17 cellular contexts compared by ENCODE assay signal in genomic region chr2:150571121-150571520, GRCh38.
"Had no signal": no experiment of that assay in that cellular context is flagged by ENCODE, and none has a peak within 500 bp of the region (broad histone marks: within the 10 kb centered on the region; RNA-seq: fewer than 3 reads in every experiment).

No MANE protein-coding gene starts in this region.

- H3K9me3 ChIP-seq: left ventricle myocardium inferior, ovary, sigmoid colon, testis, upper lobe of right lung had no signal

- H3K4me1 ChIP-seq: left ventricle myocardium inferior, testis, upper lobe of right lung had no signal

- ATAC-seq: activated CD4-positive, alpha-beta T cell treated with anti-CD3 and anti-CD28 coated beads for 36 hours; activated T-cell treated with anti-CD3 and anti-CD28 coated beads, Interleukin-2, amount 50 U/mL, for 72 hours; stimulated activated naive CD8-positive, alpha-beta T cell treated with anti-CD3 and anti-CD28 coated beads, Interleukin-15, amount 100 ng/mL, for 72 hours; upper lobe of right lung had no signal

- H3K9me3 Mint-ChIP-seq: activated CD4-positive, alpha-beta memory T cell treated with anti-CD3 and anti-CD28 coated beads, Interleukin-2, amount 10 ng/mL, durations not matched to agents 7 days and 5 days; activated naive CD8-positive, alpha-beta T cell treated with anti-CD3 and anti-CD28 coated beads for 36 hours; stimulated activated naive CD8-positive, alpha-beta T cell treated with anti-CD3 and anti-CD28 coated beads, Interleukin-15, amount 100 ng/mL, for 72 hours had no signal

- H3K27ac Mint-ChIP-seq: activated CD4-positive, alpha-beta memory T cell treated with anti-CD3 and anti-CD28 coated beads, Interleukin-2, amount 10 ng/mL, durations not matched to agents 7 days and 5 days; activated CD4-positive, alpha-beta T cell treated with anti-CD3 and anti-CD28 coated beads for 36 hours; activated naive CD8-positive, alpha-beta T cell treated with anti-CD3 and anti-CD28 coated beads for 36 hours; activated T-cell treated with anti-CD3 and anti-CD28 coated beads, Interleukin-2, amount 50 U/mL, for 72 hours had no signal

- H3K27ac ChIP-seq: left ventricle myocardium inferior, ovary, sigmoid colon, testis, upper lobe of right lung, VCaP had no signal

- H3K27me3 Mint-ChIP-seq: activated CD4-positive, alpha-beta memory T cell treated with anti-CD3 and anti-CD28 coated beads, Interleukin-2, amount 10 ng/mL, durations not matched to agents 7 days and 5 days; activated CD4-positive, alpha-beta T cell treated with anti-CD3 and anti-CD28 coated beads for 36 hours; activated naive CD8-positive, alpha-beta T cell treated with anti-CD3 and anti-CD28 coated beads for 36 hours; stimulated activated naive CD8-positive, alpha-beta T cell treated with anti-CD3 and anti-CD28 coated beads, Interleukin-15, amount 100 ng/mL, for 72 hours had no signal

- H3K4me1 Mint-ChIP-seq: activated CD4-positive, alpha-beta memory T cell treated with anti-CD3 and anti-CD28 coated beads, Interleukin-2, amount 10 ng/mL, durations not matched to agents 7 days and 5 days; activated CD4-positive, alpha-beta T cell treated with anti-CD3 and anti-CD28 coated beads for 36 hours; activated naive CD8-positive, alpha-beta T cell treated with anti-CD3 and anti-CD28 coated beads for 36 hours; stimulated activated naive CD8-positive, alpha-beta T cell treated with anti-CD3 and anti-CD28 coated beads, Interleukin-15, amount 100 ng/mL, for 72 hours had no signal

- H3K36me3 Mint-ChIP-seq: activated naive CD8-positive, alpha-beta T cell treated with anti-CD3 and anti-CD28 coated beads for 36 hours had no signal

- DNase-seq: activated CD4-positive, alpha-beta memory T cell treated with anti-CD3 and anti-CD28 coated beads, Interleukin-2, amount 10 ng/mL, durations not matched to agents 7 days and 5 days; activated CD4-positive, alpha-beta T cell treated with anti-CD3 and anti-CD28 coated beads for 36 hours; activated CD8-positive, alpha-beta memory T cell treated with anti-CD3 and anti-CD28 coated beads, Interleukin-2, amount 50 U/mL, for 4 hours; activated gamma-delta T cell treated with Interleukin-2 at 50 U/mL for 16 hours; activated naive CD8-positive, alpha-beta T cell treated with anti-CD3 and anti-CD28 coated beads for 36 hours; activated T-cell treated with anti-CD3 and anti-CD28 coated beads, Interleukin-2, amount 50 U/mL, for 72 hours; anterior cingulate cortex; left ventricle myocardium inferior; mesendoderm; ovary; sigmoid colon; stimulated activated CD4-positive, alpha-beta T cell treated with anti-CD3 and anti-CD28 coated beads, Interleukin-15, amount 100 ng/mL, for 24 hours; stimulated activated CD4-positive, alpha-beta T cell treated with anti-CD3 and anti-CD28 coated beads, Interleukin-4, amount 100 ng/mL, for 24 hours; stimulated activated naive CD8-positive, alpha-beta T cell treated with anti-CD3 and anti-CD28 coated beads, Interleukin-15, amount 100 ng/mL, for 72 hours; testis; upper lobe of right lung had no signal

- H3K4me3 ChIP-seq: left ventricle myocardium inferior, ovary, sigmoid colon, testis, upper lobe of right lung had no signal

- H3K4me3 Mint-ChIP-seq: activated CD4-positive, alpha-beta memory T cell treated with anti-CD3 and anti-CD28 coated beads, Interleukin-2, amount 10 ng/mL, durations not matched to agents 7 days and 5 days; activated CD4-positive, alpha-beta T cell treated with anti-CD3 and anti-CD28 coated beads for 36 hours; activated naive CD8-positive, alpha-beta T cell treated with anti-CD3 and anti-CD28 coated beads for 36 hours; activated T-cell treated with anti-CD3 and anti-CD28 coated beads, Interleukin-2, amount 50 U/mL, for 72 hours; stimulated activated naive CD8-positive, alpha-beta T cell treated with anti-CD3 and anti-CD28 coated beads, Interleukin-15, amount 100 ng/mL, for 72 hours had no signal

- H3K36me3 ChIP-seq: left ventricle myocardium inferior, ovary, sigmoid colon, upper lobe of right lung had no signal

- H3K27me3 ChIP-seq: ovary, sigmoid colon, testis, upper lobe of right lung had no signal
